ENCODE assay signal across 1 cellular context in genomic region chr20:5222919-5223634, GRCh38.
TF ChIP-seq lines count a peak whose summit lies in the region.

No MANE protein-coding gene starts in this region.

TF ChIP-seq in HepG2, 621 proteins besides CTCF, POLR2A, EP300 and RAD21 (continued from another document and continues in another):
- no peak for TF ChIP-seq ZSCAN12 (CRISPR knock-in tag; IDR thresholded peaks at IDR 0.05)
- TF ChIP-seq ZNF83 (CRISPR knock-in tag; IDR thresholded peaks at IDR 0.05; ENCODE audit: borderline replicate concordance): no peak
- TF ChIP-seq HNF4A (CRISPR knock-in tag; IDR thresholded peaks at IDR 0.05): no peak
- TF ChIP-seq ZNF75D (CRISPR knock-in tag; IDR thresholded peaks at IDR 0.05; ENCODE audit: borderline replicate concordance): no peak
- TF ChIP-seq RXRB (CRISPR knock-in tag; IDR thresholded peaks at IDR 0.05; ENCODE audit: borderline replicate concordance): peak; percentile 27; the same call in 1 of the 2 replicates
- 0 out of 2 replicates have a peak, but pooled peaks have one; percentile 65 for TF ChIP-seq ZNF775 (CRISPR knock-in tag; IDR thresholded peaks at IDR 0.05; ENCODE audit: borderline replicate concordance)
- no peak for TF ChIP-seq HNRNPLL (IDR thresholded peaks at IDR 0.05; ENCODE audit: low read depth, low read length, poor library complexity, severe bottlenecking)
- no peak for TF ChIP-seq ZNF703 (CRISPR knock-in tag; IDR thresholded peaks at IDR 0.05; ENCODE audit: borderline replicate concordance)
- no peak for TF ChIP-seq ZNF605 (CRISPR knock-in tag; IDR thresholded peaks at IDR 0.05)
- 0 out of 2 replicates have a peak, but pooled peaks have one; percentile 16 for TF ChIP-seq MIER2 (CRISPR knock-in tag; IDR thresholded peaks at IDR 0.05)
- TF ChIP-seq, protein P1, sequence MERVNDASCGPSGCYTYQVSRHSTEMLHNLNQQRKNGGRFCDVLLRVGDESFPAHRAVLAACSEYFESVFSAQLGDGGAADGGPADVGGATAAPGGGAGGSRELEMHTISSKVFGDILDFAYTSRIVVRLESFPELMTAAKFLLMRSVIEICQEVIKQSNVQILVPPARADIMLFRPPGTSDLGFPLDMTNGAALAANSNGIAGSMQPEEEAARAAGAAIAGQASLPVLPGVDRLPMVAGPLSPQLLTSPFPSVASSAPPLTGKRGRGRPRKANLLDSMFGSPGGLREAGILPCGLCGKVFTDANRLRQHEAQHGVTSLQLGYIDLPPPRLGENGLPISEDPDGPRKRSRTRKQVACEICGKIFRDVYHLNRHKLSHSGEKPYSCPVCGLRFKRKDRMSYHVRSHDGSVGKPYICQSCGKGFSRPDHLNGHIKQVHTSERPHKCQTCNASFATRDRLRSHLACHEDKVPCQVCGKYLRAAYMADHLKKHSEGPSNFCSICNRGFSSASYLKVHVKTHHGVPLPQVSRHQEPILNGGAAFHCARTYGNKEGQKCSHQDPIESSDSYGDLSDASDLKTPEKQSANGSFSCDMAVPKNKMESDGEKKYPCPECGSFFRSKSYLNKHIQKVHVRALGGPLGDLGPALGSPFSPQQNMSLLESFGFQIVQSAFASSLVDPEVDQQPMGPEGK (CRISPR knock-in tag; IDR thresholded peaks at IDR 0.05): no peak
- 0 out of 2 replicates have a peak, but pooled peaks have one; percentile 29 for TF ChIP-seq ZMYM4 (CRISPR knock-in tag; IDR thresholded peaks at IDR 0.05)
- no peak for TF ChIP-seq ZNF446 (CRISPR knock-in tag; IDR thresholded peaks at IDR 0.05)
- no peak for TF ChIP-seq ZNF20 (CRISPR knock-in tag; IDR thresholded peaks at IDR 0.05)
- TF ChIP-seq ZMAT3 (CRISPR knock-in tag; conservative IDR thresholded peaks at IDR 0.05): peak; percentile 10; the same call in 1 of the 2 replicates
- no peak for TF ChIP-seq ZNF562 (CRISPR knock-in tag; IDR thresholded peaks at IDR 0.05; ENCODE audit: borderline replicate concordance)
- TF ChIP-seq, protein P2, sequence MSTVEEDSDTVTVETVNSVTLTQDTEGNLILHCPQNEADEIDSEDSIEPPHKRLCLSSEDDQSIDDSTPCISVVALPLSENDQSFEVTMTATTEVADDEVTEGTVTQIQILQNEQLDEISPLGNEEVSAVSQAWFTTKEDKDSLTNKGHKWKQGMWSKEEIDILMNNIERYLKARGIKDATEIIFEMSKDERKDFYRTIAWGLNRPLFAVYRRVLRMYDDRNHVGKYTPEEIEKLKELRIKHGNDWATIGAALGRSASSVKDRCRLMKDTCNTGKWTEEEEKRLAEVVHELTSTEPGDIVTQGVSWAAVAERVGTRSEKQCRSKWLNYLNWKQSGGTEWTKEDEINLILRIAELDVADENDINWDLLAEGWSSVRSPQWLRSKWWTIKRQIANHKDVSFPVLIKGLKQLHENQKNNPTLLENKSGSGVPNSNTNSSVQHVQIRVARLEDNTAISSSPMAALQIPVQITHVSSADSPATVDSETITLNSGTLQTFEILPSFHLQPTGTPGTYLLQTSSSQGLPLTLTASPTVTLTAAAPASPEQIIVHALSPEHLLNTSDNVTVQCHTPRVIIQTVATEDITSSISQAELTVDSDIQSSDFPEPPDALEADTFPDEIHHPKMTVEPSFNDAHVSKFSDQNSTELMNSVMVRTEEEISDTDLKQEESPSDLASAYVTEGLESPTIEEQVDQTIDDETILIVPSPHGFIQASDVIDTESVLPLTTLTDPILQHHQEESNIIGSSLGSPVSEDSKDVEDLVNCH (CRISPR knock-in tag; IDR thresholded peaks at IDR 0.05): 0 out of 2 replicates have a peak, but pooled peaks have one; percentile 54
- TF ChIP-seq GATAD1 (CRISPR knock-in tag; IDR thresholded peaks at IDR 0.05): peak; percentile 38; the same call in 1 of the 2 replicates
- TF ChIP-seq STAG1 (CRISPR knock-in tag; IDR thresholded peaks at IDR 0.05): peak; percentile 96
- TF ChIP-seq SSRP1 (CRISPR knock-in tag; IDR thresholded peaks at IDR 0.05): peak; percentile 81
- peak in 1 of 2 experiments; percentile 47; a peak in 1 of 4 replicates for TF ChIP-seq HMGXB4 (CRISPR knock-in tag; IDR thresholded peaks at IDR 0.05; ENCODE audit: borderline replicate concordance in 1 of 2, low read depth in 1 of 2)
- no peak for TF ChIP-seq MED13 (CRISPR knock-in tag; IDR thresholded peaks at IDR 0.05)
- TF ChIP-seq SALL2 (CRISPR knock-in tag; IDR thresholded peaks at IDR 0.05): 0 out of 2 replicates have a peak, but pooled peaks have one; percentile 30
- peak; percentile 38 for TF ChIP-seq TBL1XR1 (IDR thresholded peaks at IDR 0.05; ENCODE audit: borderline replicate concordance, low read length, partially characterized antibody)
- peak; percentile 29; the same call in 1 of the 2 replicates for TF ChIP-seq SAP130 (CRISPR knock-in tag; IDR thresholded peaks at IDR 0.05; ENCODE audit: low read depth)
- TF ChIP-seq RFXAP (CRISPR knock-in tag; IDR thresholded peaks at IDR 0.05; ENCODE audit: borderline replicate concordance): no peak
- 0 out of 2 replicates have a peak, but pooled peaks have one; percentile 63 for TF ChIP-seq ZNF251 (CRISPR knock-in tag; IDR thresholded peaks at IDR 0.05)
- no peak for TF ChIP-seq ZNF33A (CRISPR knock-in tag; IDR thresholded peaks at IDR 0.05; ENCODE audit: borderline replicate concordance)
- no peak for TF ChIP-seq NR3C1 (CRISPR knock-in tag; IDR thresholded peaks at IDR 0.05)
- TF ChIP-seq MAZ (IDR thresholded peaks at IDR 0.05; ENCODE audit: borderline replicate concordance, low read depth, low read length): no peak
- TF ChIP-seq MAZ (CRISPR knock-in tag; IDR thresholded peaks at IDR 0.05; ENCODE audit: low read depth): peak; percentile 44; the same call in 1 of the 2 replicates
- no peak for TF ChIP-seq LCORL (IDR thresholded peaks at IDR 0.05)
- TF ChIP-seq LCORL (CRISPR knock-in tag; IDR thresholded peaks at IDR 0.05): peak; percentile 55; the same call in 1 of the 2 replicates
- TF ChIP-seq FOXA1 (IDR thresholded peaks at IDR 0.05): no peak
- TF ChIP-seq FOXA1 (CRISPR knock-in tag; IDR thresholded peaks at IDR 0.05): peak; percentile 26; the same call in 1 of the 2 replicates
- peak; percentile 53; the same call in 1 of the 2 replicates for TF ChIP-seq SMAD3 (CRISPR knock-in tag; IDR thresholded peaks at IDR 0.05)
- TF ChIP-seq TEAD3 (CRISPR knock-in tag; optimal IDR thresholded peaks at IDR 0.05; ENCODE audit: borderline replicate concordance): no peak
- TF ChIP-seq ZKSCAN5 (CRISPR knock-in tag; IDR thresholded peaks at IDR 0.05): no peak
- TF ChIP-seq ZNF782 (CRISPR knock-in tag; IDR thresholded peaks at IDR 0.05; ENCODE audit: borderline replicate concordance): 0 out of 2 replicates have a peak, but pooled peaks have one; percentile 48
- TF ChIP-seq SMC3 (IDR thresholded peaks at IDR 0.05; ENCODE audit: low read length): peak; percentile 98
- peak; percentile 37; the same call in 1 of the 2 replicates for TF ChIP-seq KAT8 (CRISPR knock-in tag; IDR thresholded peaks at IDR 0.05)
- peak; percentile 26; the same call in 1 of the 2 replicates for TF ChIP-seq TP53 (CRISPR knock-in tag; conservative IDR thresholded peaks at IDR 0.05)
- TF ChIP-seq, protein P3, sequence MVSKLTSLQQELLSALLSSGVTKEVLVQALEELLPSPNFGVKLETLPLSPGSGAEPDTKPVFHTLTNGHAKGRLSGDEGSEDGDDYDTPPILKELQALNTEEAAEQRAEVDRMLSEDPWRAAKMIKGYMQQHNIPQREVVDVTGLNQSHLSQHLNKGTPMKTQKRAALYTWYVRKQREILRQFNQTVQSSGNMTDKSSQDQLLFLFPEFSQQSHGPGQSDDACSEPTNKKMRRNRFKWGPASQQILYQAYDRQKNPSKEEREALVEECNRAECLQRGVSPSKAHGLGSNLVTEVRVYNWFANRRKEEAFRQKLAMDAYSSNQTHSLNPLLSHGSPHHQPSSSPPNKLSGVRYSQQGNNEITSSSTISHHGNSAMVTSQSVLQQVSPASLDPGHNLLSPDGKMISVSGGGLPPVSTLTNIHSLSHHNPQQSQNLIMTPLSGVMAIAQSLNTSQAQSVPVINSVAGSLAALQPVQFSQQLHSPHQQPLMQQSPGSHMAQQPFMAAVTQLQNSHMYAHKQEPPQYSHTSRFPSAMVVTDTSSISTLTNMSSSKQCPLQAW (CRISPR knock-in tag; IDR thresholded peaks at IDR 0.05): peak; percentile 44; the same call in 1 of the 2 replicates
- no peak for TF ChIP-seq HDAC2 (CRISPR knock-in tag; IDR thresholded peaks at IDR 0.05)
- no peak for TF ChIP-seq RCOR2 (CRISPR knock-in tag; IDR thresholded peaks at IDR 0.05)
- TF ChIP-seq TSC22D2 (CRISPR knock-in tag; IDR thresholded peaks at IDR 0.05; ENCODE audit: borderline replicate concordance): 0 out of 2 replicates have a peak, but pooled peaks have one; percentile 58
- TF ChIP-seq MEIS1 (CRISPR knock-in tag; IDR thresholded peaks at IDR 0.05; ENCODE audit: borderline replicate concordance): 0 out of 2 replicates have a peak, but pooled peaks have one; percentile 39
- 0 out of 2 replicates have a peak, but pooled peaks have one; percentile 29 for TF ChIP-seq THAP11 (CRISPR knock-in tag; IDR thresholded peaks at IDR 0.05)
- TF ChIP-seq YEATS2 (CRISPR knock-in tag; IDR thresholded peaks at IDR 0.05; ENCODE audit: borderline replicate concordance): peak; percentile 46; the same call in 1 of the 2 replicates
- peak; percentile 68; the same call in 1 of the 2 replicates for TF ChIP-seq NCOA5 (CRISPR knock-in tag; IDR thresholded peaks at IDR 0.05)
- no peak for TF ChIP-seq HDAC1 (CRISPR knock-in tag; IDR thresholded peaks at IDR 0.05)
- peak; percentile 30; the same call in 1 of the 2 replicates for TF ChIP-seq CEBPG (CRISPR knock-in tag; IDR thresholded peaks at IDR 0.05)
- TF ChIP-seq ZKSCAN1 (IDR thresholded peaks at IDR 0.05; ENCODE audit: low read length): 0 out of 2 replicates have a peak, but pooled peaks have one; percentile 45
- TF ChIP-seq SRSF4 (IDR thresholded peaks at IDR 0.05; ENCODE audit: low read depth, low read length, poor library complexity, severe bottlenecking): no peak
- 0 out of 2 replicates have a peak, but pooled peaks have one; percentile 23 for TF ChIP-seq IKZF5 (CRISPR knock-in tag; IDR thresholded peaks at IDR 0.05)
- 0 out of 2 replicates have a peak, but pooled peaks have one; percentile 46 for TF ChIP-seq ZNF501 (CRISPR knock-in tag; IDR thresholded peaks at IDR 0.05)
- TF ChIP-seq, protein P4, sequence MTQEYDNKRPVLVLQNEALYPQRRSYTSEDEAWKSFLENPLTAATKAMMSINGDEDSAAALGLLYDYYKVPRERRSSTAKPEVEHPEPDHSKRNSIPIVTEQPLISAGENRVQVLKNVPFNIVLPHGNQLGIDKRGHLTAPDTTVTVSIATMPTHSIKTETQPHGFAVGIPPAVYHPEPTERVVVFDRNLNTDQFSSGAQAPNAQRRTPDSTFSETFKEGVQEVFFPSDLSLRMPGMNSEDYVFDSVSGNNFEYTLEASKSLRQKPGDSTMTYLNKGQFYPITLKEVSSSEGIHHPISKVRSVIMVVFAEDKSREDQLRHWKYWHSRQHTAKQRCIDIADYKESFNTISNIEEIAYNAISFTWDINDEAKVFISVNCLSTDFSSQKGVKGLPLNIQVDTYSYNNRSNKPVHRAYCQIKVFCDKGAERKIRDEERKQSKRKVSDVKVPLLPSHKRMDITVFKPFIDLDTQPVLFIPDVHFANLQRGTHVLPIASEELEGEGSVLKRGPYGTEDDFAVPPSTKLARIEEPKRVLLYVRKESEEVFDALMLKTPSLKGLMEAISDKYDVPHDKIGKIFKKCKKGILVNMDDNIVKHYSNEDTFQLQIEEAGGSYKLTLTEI (CRISPR knock-in tag; conservative IDR thresholded peaks at IDR 0.05): no peak
- 0 out of 2 replicates have a peak, but pooled peaks have one; percentile 54 for TF ChIP-seq ELF3 (CRISPR knock-in tag; IDR thresholded peaks at IDR 0.05)
- 0 out of 2 replicates have a peak, but pooled peaks have one; percentile 49 for TF ChIP-seq ARID3A (IDR thresholded peaks at IDR 0.05; ENCODE audit: low read depth, low read length)
